In genomic region chr15:61226313-61227250, GRCh38 we compare ENCODE assay signal across 10 cellular contexts. TPM values are rescaled to one million over a fixed set of nuclear protein-coding genes. Genes with fewer than 3 reads are reported as not detected.
A peak's percentile ranks its signal among the peaks of the same experiment; 100 is the strongest.
DNase-seq lines count a peak whose midpoint lies in the region; ATAC-seq and TF ChIP-seq lines count a peak whose summit lies in the region.
"Had no signal": no experiment of that assay in that cellular context is flagged by ENCODE, and none has a peak within 500 bp of the region (broad histone marks: within the 10 kb centered on the region; RNA-seq: fewer than 3 reads in every experiment).

No MANE protein-coding gene starts in this region.

- no TSS peak for BruUV-seq in PC-9 (replicated peaks; lab: Mats Ljungman, UMichigan)

- no peak overlapping the region for H4K91ac ChIP-seq in trophoblast cell (ENCODE audit: low read depth, low read length)

- no peak overlapping the region for H3K23ac ChIP-seq in trophoblast cell (ENCODE audit: low read length)

- H3K79me1 ChIP-seq in trophoblast cell (ENCODE audit: low read length), result peaks cover 2% of the 10 kb centered on the region

- no peak overlapping the region for H2BK5ac ChIP-seq in trophoblast cell (ENCODE audit: low read depth, low read length, poor library complexity)

- TF ChIP-seq CTCF in BJ (IDR thresholded peaks at IDR 0.05; ENCODE audit: insufficient read depth, low read depth, low read length) (no peak), PC-9 (conservative IDR thresholded peaks at IDR 0.05) (no peak), fibroblast of the aortic adventitia (IDR thresholded peaks at IDR 0.05; ENCODE audit: insufficient read depth, low read length) (no peak)

- H4K20me1 ChIP-seq in PC-9 (ENCODE audit: insufficient read depth), result no peaks in the 10 kb centered on the region

- peak overlapping the region; percentile 9 for H3K9ac ChIP-seq in trophoblast cell (ENCODE audit: low read length)

- no peak for DNase-seq in BJ (ENCODE audit: low read depth)
- no peak for DNase-seq in PC-9
- DNase-seq in fibroblast of the aortic adventitia (ENCODE audit: low read depth), result peak; percentile 38
- DNase-seq in trophoblast cell, result no peak
- DNase-seq in NCI-H1694 treated with DMSO at 0.1 percent for 48 hours (lab: John Stamatoyannopoulos, UW), result no peak
- no peak for DNase-seq in activated gamma-delta T cell (lab: John Stamatoyannopoulos, UW)
- DNase-seq: immature natural killer cell; NK-92 treated with Interleukin-12 subunit alpha and Interleukin-12 subunit beta, amount 100 ng/mL, for 24 hours had no signal

- no peaks in the 10 kb centered on the region for H3K9me2 ChIP-seq in PC-9 (ENCODE audit: insufficient read depth)

- H3K79me2 ChIP-seq in PC-9 (ENCODE audit: low read depth) (no peaks in the 10 kb centered on the region), trophoblast cell (ENCODE audit: control insufficient read depth, insufficient read depth, low read length, poor library complexity) (peaks cover 2% of the 10 kb centered on the region)

- no peak overlapping the region for H4K8ac ChIP-seq in trophoblast cell (ENCODE audit: low read depth, low read length)

- no peak overlapping the region for H2AK5ac ChIP-seq in trophoblast cell (ENCODE audit: low read length)

- CTCF ChIA-PET in BJ (lab: Yijun Ruan, JAX), result interaction anchor here (0.6 to 2.2 kb wide), 4 partner anchors 11 to 609 kb away, joined by 3 to 11 read pairs (median 4); no protein-coding TSS in a partner anchor
- CTCF ChIA-PET in PC-9 (lab: Charles Lee), result no interaction called here

- H3K4me1 ChIP-seq in PC-9 (replicated peaks; ENCODE audit: insufficient read depth), result no peaks in the 10 kb centered on the region
- peaks cover 0 to 3% of the 10 kb centered on the region in 2 experiments for H3K4me1 ChIP-seq in trophoblast cell (ENCODE audit: control insufficient read depth in 1 of 2, insufficient read depth in 2 of 2, low read length in 2 of 2)

- no CpG with 5 or more reads among the region's 8 CpGs for WGBS in trophoblast cell (ENCODE audit: extremely low coverage, insufficient coverage, insufficient read length)

- peaks cover 6% of the 10 kb centered on the region for H3K27me3 ChIP-seq in BJ (ENCODE audit: control insufficient read depth, insufficient read depth, low read length)
- H3K27me3 ChIP-seq in PC-9 (ENCODE audit: insufficient read depth, low read depth), result 0 out of 2 replicates have a peak, but pooled peaks cover 12% of the 10 kb centered on the region
- no peaks in the 10 kb centered on the region for H3K27me3 ChIP-seq in trophoblast cell (ENCODE audit: insufficient read depth, low read length)

- H3K27ac ChIP-seq in PC-9, result no peak overlapping the region
- no peak overlapping the region for H3K27ac ChIP-seq in trophoblast cell (ENCODE audit: low read depth, low read length)

- H3K4ac ChIP-seq in trophoblast cell (ENCODE audit: low read depth, low read length), result no peak overlapping the region

- H2BK12ac ChIP-seq in trophoblast cell (ENCODE audit: low read length), result no peak overlapping the region

- POLR2A ChIA-PET in BJ (lab: Charles Lee), result no interaction called here
- POLR2A ChIA-PET in PC-9 (lab: Charles Lee; ENCODE audit: unreplicated experiment), result interaction anchor here (0.7 kb wide), 1 partner anchor 1396 kb away, joined by 20 read pairs; no protein-coding TSS in a partner anchor

- H2BK120ac ChIP-seq in trophoblast cell (ENCODE audit: insufficient read depth, low read length, poor library complexity), result no peak overlapping the region

- no peak overlapping the region for H3K14ac ChIP-seq in trophoblast cell (ENCODE audit: low read length)

- H3K36me3 ChIP-seq in BJ (ENCODE audit: control insufficient read depth, insufficient read depth, low read length), result no peaks in the 10 kb centered on the region
- H3K36me3 ChIP-seq in PC-9 (ENCODE audit: low read depth), result no peaks in the 10 kb centered on the region
- H3K36me3 ChIP-seq in trophoblast cell (ENCODE audit: control insufficient read depth in 1 of 2, insufficient read depth in 2 of 2, low read length in 2 of 2), result no peaks in the 10 kb centered on the region

- H3K4me3 ChIP-seq in BJ (ENCODE audit: low read depth, low read length), result peak overlapping the region; percentile 67
- H3K4me3 ChIP-seq in PC-9, result peak overlapping the region; percentile 78
- H3K4me3 ChIP-seq in fibroblast of the aortic adventitia (ENCODE audit: low read depth, low read length), result peak overlapping the region; percentile 78
- no peak overlapping the region for H3K4me3 ChIP-seq in trophoblast cell (ENCODE audit: low read depth, low read length)

- no peak overlapping the region for H4K12ac ChIP-seq in trophoblast cell (ENCODE audit: low read depth, low read length)

- H3K4me2 ChIP-seq in PC-9, result peak overlapping the region; percentile 88
- peak overlapping the region; percentile 99 for H3K4me2 ChIP-seq in trophoblast cell (ENCODE audit: low read length)

- H3K9me3 ChIP-seq in PC-9 (ENCODE audit: insufficient read depth, low read depth), result no peaks in the 10 kb centered on the region
- no peaks in the 10 kb centered on the region for H3K9me3 ChIP-seq in trophoblast cell (ENCODE audit: insufficient read depth, low read depth, low read length)

- ATAC-seq in HG02610 (IDR thresholded peaks at IDR 0.05; ENCODE audit: unreplicated experiment), result no peak
- no peak for ATAC-seq in HG02870 (IDR thresholded peaks at IDR 0.05; ENCODE audit: unreplicated experiment)

- peak overlapping the region; percentile 79; the same call in 1 of the 2 replicates for H2AFZ ChIP-seq in PC-9
- H2AFZ ChIP-seq in trophoblast cell (ENCODE audit: insufficient read depth, low read length, poor library complexity), result no peak overlapping the region

- no peak overlapping the region for H3K18ac ChIP-seq in trophoblast cell (ENCODE audit: low read length)

- intact Hi-C loops in PC-9 (cut with micrococcal nuclease; ENCODE audit: unreplicated experiment), result no loop called here

- no peaks in the 10 kb centered on the region for H3F3A ChIP-seq in PC-9 (ENCODE audit: insufficient read depth, low read depth)

RNA-seq across cellular contexts. Expression of gene RORA, which starts 2.5 kb away (rescaled TPM):
- polyA plus RNA-seq in BJ (2011; rRNA removed), result 5.1 and 6.0 TPM in 2 replicates
- 16.9 and 19.7 TPM in 2 replicates for polyA minus RNA-seq in BJ (2011; rRNA and poly(A)+ RNA removed)
- total RNA-seq in PC-9 (2021) (0.48 and 0.63 TPM in 2 replicates), fibroblast of the aortic adventitia (ENCODE audit: low replicate concordance) (4.0 and 11.0 TPM in 2 replicates)
- 2.8 TPM in 2 replicates for polyA plus RNA-seq in trophoblast cell (2013)
